Comparison of ENCODE assay signal across 6 cellular contexts in the genomic region with DNA sequence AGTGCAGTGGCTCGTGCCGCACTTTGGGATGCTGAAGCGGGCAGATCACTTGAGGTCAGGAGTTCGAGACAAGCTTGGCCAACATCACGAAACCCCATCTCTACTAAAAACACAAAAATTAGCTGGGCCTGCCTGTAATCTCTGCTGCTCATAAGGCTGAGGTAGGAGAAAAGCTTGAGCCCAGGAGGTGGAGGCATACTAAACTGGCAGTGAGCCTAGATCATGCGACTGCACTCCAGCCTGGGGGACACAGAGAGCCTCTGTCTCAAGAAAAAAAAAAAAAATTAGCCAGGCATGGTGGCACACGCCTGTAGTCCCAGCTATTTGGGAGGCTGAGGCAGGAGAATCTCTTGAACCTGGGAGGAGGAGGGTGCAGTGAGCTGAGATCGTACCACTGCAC. TPM values are rescaled to one million over a fixed set of nuclear protein-coding genes. Genes with fewer than 3 reads are reported as not detected.
DNase-seq lines count a peak whose midpoint lies in the region; ATAC-seq and TF ChIP-seq lines count a peak whose summit lies in the region.
"Not testable (repeated sequence)": the region's sequence is repeated elsewhere in the genome, so short reads cannot be mapped to it uniquely, and the experiment has no call there.

No MANE protein-coding gene starts in this region.

- peak overlapping the region; percentile 83 for H3K4me2 ChIP-seq in DOHH2 (ENCODE audit: low read length)
- H3K4me2 ChIP-seq in Karpas-422 (ENCODE audit: low read depth, low read length, poor library complexity, severe bottlenecking): peak overlapping the region; percentile 47
- peak overlapping the region; percentile 53 for H3K4me2 ChIP-seq in OCI-LY3 (ENCODE audit: low read length)

- H3K27me3 Mint-ChIP-seq in activated B cell treated with CpG ODN at 0.5 μM for 24 hours, naive B cell: not testable (repeated sequence)

- CTCF ChIA-PET in RWPE1 (lab: Yijun Ruan, JAX) (interaction anchor here (1.1 kb wide), 1 partner anchor 11 kb away, joined by 5 read pairs; no protein-coding TSS in a partner anchor), activated B cell treated with CpG ODN at 0.5 μM for 24 hours (lab: Charles Lee) (interaction anchor here (0.7 to 2.2 kb wide), 4 partner anchors 10 to 170 kb away, joined by 3 to 8 read pairs (median 4); no protein-coding TSS in a partner anchor)

- H3K4me1 Mint-ChIP-seq in activated B cell treated with CpG ODN at 0.5 μM for 24 hours (peaks cover 59% of the 10 kb centered on the region), naive B cell (peaks cover 26 to 55% (median 34%) of the 10 kb centered on the region in 3 donors)

- H3K27ac ChIP-seq in DOHH2 (ENCODE audit: low read depth, low read length): peak overlapping the region; percentile 87
- H3K27ac ChIP-seq in Karpas-422 (ENCODE audit: low read length): peak overlapping the region; percentile 96
- H3K27ac ChIP-seq in OCI-LY3 (ENCODE audit: low read length): not testable (repeated sequence)
- H3K27ac ChIP-seq in RWPE1: peak overlapping the region; percentile 14; the same call in 1 of the 2 replicates

- POLR2A ChIA-PET in RWPE1 (lab: Yijun Ruan, JAX; ENCODE audit: low non-redundant PET): not testable (repeated sequence)
- POLR2A ChIA-PET in activated B cell treated with CpG ODN at 0.5 μM for 24 hours (lab: Charles Lee): interaction anchor here (0.6 to 2.1 kb wide), 10 partner anchors 9 to 232 kb away, joined by 3 to 28 read pairs (median 6); a partner anchor contains a TSS

- H3F3A ChIP-seq in DOHH2 (ENCODE audit: control insufficient read depth, insufficient read depth): peaks cover 39% of the 10 kb centered on the region

- H4K20me1 ChIP-seq in DOHH2 (ENCODE audit: control insufficient read depth, insufficient read depth, low read depth, low read length); Karpas-422 (ENCODE audit: insufficient read depth, low read depth, low read length); OCI-LY3 (ENCODE audit: insufficient read depth, low read length): not testable (repeated sequence)

- H2AFZ ChIP-seq in Karpas-422 (ENCODE audit: low read length): peak overlapping the region; percentile 51; the same call in 1 of the 2 replicates
- H2AFZ ChIP-seq in OCI-LY3 (ENCODE audit: low read depth, low read length): not testable (repeated sequence)

- peaks cover 78% of the 10 kb centered on the region for H3K4me1 ChIP-seq in DOHH2 (ENCODE audit: control insufficient read depth, low read length)
- peaks cover 69% of the 10 kb centered on the region for H3K4me1 ChIP-seq in Karpas-422 (ENCODE audit: low read length)
- H3K4me1 ChIP-seq in OCI-LY3 (ENCODE audit: low read length): peaks cover 47% of the 10 kb centered on the region

- TF ChIP-seq CTCF in DOHH2 (IDR thresholded peaks at IDR 0.05; ENCODE audit: low read depth, low read length, poor library complexity, severe bottlenecking); OCI-LY3 (IDR thresholded peaks at IDR 0.05; ENCODE audit: low read depth, low read length); RWPE1 (conservative IDR thresholded peaks at IDR 0.05; ENCODE audit: low read depth); activated B cell treated with CpG ODN at 0.5 μM for 24 hours (IDR thresholded peaks at IDR 0.05): not testable (repeated sequence)

- H3K79me2 ChIP-seq in DOHH2 (ENCODE audit: control insufficient read depth, low read length); Karpas-422 (ENCODE audit: low read length); OCI-LY3 (ENCODE audit: low read length): not testable (repeated sequence)

- H3K9ac ChIP-seq in Karpas-422 (ENCODE audit: low read length); OCI-LY3 (ENCODE audit: low read length): not testable (repeated sequence)

- not testable (repeated sequence) for H3K9me2 ChIP-seq in DOHH2 (replicated peaks; ENCODE audit: control insufficient read depth, low read length); Karpas-422 (replicated peaks; ENCODE audit: insufficient read depth, low read length)

- intact Hi-C loops in activated B cell treated with CpG ODN at 0.5 μM for 24 hours (cut with micrococcal nuclease): not testable (repeated sequence)

- DNase-seq in Karpas-422; RWPE1 (ENCODE audit: low spot score); activated B cell treated with CpG ODN at 0.5 μM for 24 hours; naive B cell: not testable (repeated sequence)

- H3K4me3 ChIP-seq in DOHH2 (ENCODE audit: low read length) (peak overlapping the region; percentile 42), OCI-LY3 (ENCODE audit: low read length) (0 out of 2 replicates have a peak overlapping the region, but pooled peaks have one; percentile 4)
- H3K4me3 ChIP-seq in Karpas-422 (ENCODE audit: low read length): not testable (repeated sequence)

- H3K9me3 ChIP-seq in DOHH2 (ENCODE audit: control insufficient read depth, insufficient read depth, low read length): peaks cover 14% of the 10 kb centered on the region
- peaks cover 12% of the 10 kb centered on the region for H3K9me3 ChIP-seq in Karpas-422 (ENCODE audit: low read length)
- peaks cover 13% of the 10 kb centered on the region for H3K9me3 ChIP-seq in OCI-LY3 (ENCODE audit: insufficient read depth, low read length)

- H3K27me3 ChIP-seq in DOHH2 (ENCODE audit: control insufficient read depth, low read length); Karpas-422 (ENCODE audit: low read length); OCI-LY3 (ENCODE audit: low read depth, low read length): not testable (repeated sequence)

- not testable (repeated sequence) for ATAC-seq in activated B cell treated with CpG ODN at 0.5 μM for 24 hours (ENCODE audit: low read depth); naive B cell (ENCODE audit: low read depth in 2 of 2)

- H3K9me3 Mint-ChIP-seq in activated B cell treated with CpG ODN at 0.5 μM for 24 hours: not testable (repeated sequence)
- H3K9me3 Mint-ChIP-seq in naive B cell: peaks cover 0 to 13% (median 2%) of the 10 kb centered on the region in 7 donors

- peaks cover 12% of the 10 kb centered on the region for H3K36me3 Mint-ChIP-seq in activated B cell treated with CpG ODN at 0.5 μM for 24 hours (ENCODE audit: low read depth)
- not testable (repeated sequence) for H3K36me3 Mint-ChIP-seq in naive B cell

- H3K36me3 ChIP-seq in DOHH2 (ENCODE audit: control insufficient read depth, low read length); Karpas-422 (ENCODE audit: insufficient read depth, low read length): not testable (repeated sequence)
- H3K36me3 ChIP-seq in OCI-LY3 (replicated peaks; ENCODE audit: low read depth, low read length): peaks cover 16% of the 10 kb centered on the region

- not testable (repeated sequence) for H3K4me3 Mint-ChIP-seq in activated B cell treated with CpG ODN at 0.5 μM for 24 hours
- H3K4me3 Mint-ChIP-seq in naive B cell: peak overlapping the region in 4 of 8 donors; percentile 54 to 80 (median 74)

- H3K27ac Mint-ChIP-seq in activated B cell treated with CpG ODN at 0.5 μM for 24 hours: peak overlapping the region; percentile 88
- peak overlapping the region in 5 of 6 donors; percentile 6 to 97 (median 34) for H3K27ac Mint-ChIP-seq in naive B cell

RNA-seq across cellular contexts. Expression of a gene that starts 29.9 kb away (rescaled TPM):
- total RNA-seq in Karpas-422 (2014; rRNA removed; shearing (Covaris generic); ENCODE audit: low replicate concordance): 17.4 and 32.6 TPM in 2 replicates
- 14.4 and 17.8 TPM in 2 replicates for total RNA-seq in activated B cell treated with CpG ODN at 0.5 μM for 24 hours
- polyA plus RNA-seq in naive B cell (ENCODE audit: low read depth in 6 of 6): 10 to 100 TPM in 4 of 6 donors, 1 to 10 TPM in 2; 8.5 to 17.9 (median 10.6) TPM

RNA-seq across cellular contexts. Expression of a gene that starts 30.4 kb away (rescaled TPM):
- 11.8 and 18.8 TPM in 2 replicates for total RNA-seq in Karpas-422 (2014; rRNA removed; shearing (Covaris generic); ENCODE audit: low replicate concordance)
- total RNA-seq in activated B cell treated with CpG ODN at 0.5 μM for 24 hours: 7.0 and 7.8 TPM in 2 replicates
- 1 to 10 TPM; 3.4 to 8.6 (median 4.8) TPM for polyA plus RNA-seq in naive B cell (ENCODE audit: low read depth in 6 of 6)
